ENCODE assay signal across 8 cellular contexts in genomic region chr22:42071508-42071907, GRCh38. TPM values are rescaled to one million over a fixed set of nuclear protein-coding genes. Genes with fewer than 3 reads are reported as not detected.
DNase-seq lines count a peak whose midpoint lies in the region; ATAC-seq and TF ChIP-seq lines count a peak whose summit lies in the region.
"Not testable (repeated sequence)": the region's sequence is repeated elsewhere in the genome, so short reads cannot be mapped to it uniquely, and the experiment has no call there.

No MANE protein-coding gene starts in this region.

- H3K4me1 Mint-ChIP-seq in CD4-positive, CD25-positive, alpha-beta regulatory T cell: peaks cover 0 to 54% (median 26%) of the 10 kb centered on the region in 4 donors
- H3K4me1 Mint-ChIP-seq in WTC11: peaks cover 40% of the 10 kb centered on the region
- H3K4me1 Mint-ChIP-seq in endodermal cell: not testable (repeated sequence)

- CTCF ChIA-PET in WTC11 (lab: Charles Lee): interaction anchor here (1.0 to 2.8 kb wide), 3 partner anchors 19 to 372 kb away, joined by 3 to 22 read pairs (median 4); partner anchors contain the start of genes NDUFA6 and SMIM45

- H3K79me1 ChIP-seq in neuronal stem cell (ENCODE audit: low read depth, low read length): not testable (repeated sequence)

- not testable (repeated sequence) for H2AFZ ChIP-seq in Karpas-422 (ENCODE audit: low read length); neuronal stem cell (ENCODE audit: low read length)

- not testable (repeated sequence) for H3K14ac ChIP-seq in neuronal stem cell (ENCODE audit: low read length)

- H3K4ac ChIP-seq in neuronal stem cell (ENCODE audit: low read length): not testable (repeated sequence)

- not testable (repeated sequence) for H3K23ac ChIP-seq in neuronal stem cell (ENCODE audit: low read depth, low read length, poor library complexity)

- H2BK5ac ChIP-seq in neuronal stem cell (ENCODE audit: low read length): not testable (repeated sequence)

- not testable (repeated sequence) for H3K36me3 Mint-ChIP-seq in CD4-positive, CD25-positive, alpha-beta regulatory T cell
- H3K36me3 Mint-ChIP-seq in WTC11 (peaks cover 12% of the 10 kb centered on the region), endodermal cell (ENCODE audit: low read depth) (peaks cover 18% of the 10 kb centered on the region)

- H3K4me2 ChIP-seq in Karpas-422 (ENCODE audit: low read depth, low read length, poor library complexity, severe bottlenecking) (peak overlapping the region; percentile 94), neuronal stem cell (ENCODE audit: insufficient read depth, low read length, poor library complexity, severe bottlenecking) (peak overlapping the region; percentile 83)

- H4K91ac ChIP-seq in neuronal stem cell (ENCODE audit: low read depth, low read length, poor library complexity): not testable (repeated sequence)

- not testable (repeated sequence) for H4K20me1 ChIP-seq in Karpas-422 (ENCODE audit: insufficient read depth, low read depth, low read length)

- POLR2A ChIA-PET in WTC11 (lab: Charles Lee): interaction anchor here (0.6 to 2.8 kb wide), 3 partner anchors 19 to 141 kb away, joined by 6 to 10 read pairs (median 6); partner anchors contain the start of genes CENPM and NDUFA6

- H3K27me3 Mint-ChIP-seq in CD4-positive, CD25-positive, alpha-beta regulatory T cell; endodermal cell (ENCODE audit: insufficient read depth): not testable (repeated sequence)
- H3K27me3 Mint-ChIP-seq in WTC11 (ENCODE audit: low read depth): peaks cover 28% of the 10 kb centered on the region

- H3K27ac Mint-ChIP-seq in CD4-positive, CD25-positive, alpha-beta regulatory T cell: peak overlapping the region; percentile 57 to 96 (median 96)
- H3K27ac Mint-ChIP-seq in WTC11, endodermal cell: not testable (repeated sequence)

- not testable (repeated sequence) for ATAC-seq in CD4-positive, CD25-positive, alpha-beta regulatory T cell (ENCODE audit: low read depth in 2 of 2); WTC11

- H3K36me3 ChIP-seq in CD4-positive, CD25-positive, alpha-beta regulatory T cell (ENCODE audit: control insufficient read depth, insufficient read depth, low read length); Karpas-422 (ENCODE audit: insufficient read depth, low read length); endodermal cell (ENCODE audit: control insufficient read depth, insufficient read depth, low read length): not testable (repeated sequence)
- H3K36me3 ChIP-seq in neuronal stem cell (replicated peaks in 1 of 2; ENCODE audit: control insufficient read depth in 2 of 2, insufficient read depth in 2 of 2, low read length in 2 of 2) (peaks cover 11 to 19% of the 10 kb centered on the region in 2 donors), subcutaneous abdominal adipose tissue (ENCODE audit: control insufficient read depth in 5 of 5, insufficient read depth in 5 of 5, low read length in 5 of 5) (peaks cover 0 to 25% (median 20%) of the 10 kb centered on the region in 5 donors)

- H2BK15ac ChIP-seq in neuronal stem cell (ENCODE audit: low read length): not testable (repeated sequence)

- WGBS in endodermal cell (ENCODE audit: insufficient coverage in 1 of 2, insufficient read length in 1 of 2), 2 experiments: 86 to 97% methylated on average over 5 to 7 of the region's 7 CpGs
- WGBS in neuronal stem cell (ENCODE audit: extremely low coverage in 2 of 2, insufficient read length in 2 of 2, insufficient replicate concordance in 1 of 2), 2 donors: no CpG with 5 or more reads among the region's 7 CpGs

- H3K9me2 ChIP-seq in Karpas-422 (replicated peaks; ENCODE audit: insufficient read depth, low read length): not testable (repeated sequence)

- not testable (repeated sequence) for H2BK12ac ChIP-seq in neuronal stem cell (ENCODE audit: low read length)

- H4K8ac ChIP-seq in neuronal stem cell (ENCODE audit: low read depth, low read length): not testable (repeated sequence)

- DNase-seq in CD4-positive, CD25-positive, alpha-beta regulatory T cell; Karpas-422; WTC11 (ENCODE audit: low spot score); endodermal cell; neuronal stem cell (ENCODE audit: low spot score): not testable (repeated sequence)

- H3K4me3 Mint-ChIP-seq in CD4-positive, CD25-positive, alpha-beta regulatory T cell: peak overlapping the region; percentile 90 to 95 (median 94)
- H3K4me3 Mint-ChIP-seq in WTC11 (peak overlapping the region; percentile 72; the same call in 1 of the 2 replicates), endodermal cell (peak overlapping the region; percentile 67)

- H3K9me3 Mint-ChIP-seq in CD4-positive, CD25-positive, alpha-beta regulatory T cell; WTC11; endodermal cell: not testable (repeated sequence)

- not testable (repeated sequence) for H3K79me2 ChIP-seq in Karpas-422 (ENCODE audit: low read length)

- not testable (repeated sequence) for H2BK120ac ChIP-seq in neuronal stem cell (ENCODE audit: low read depth, low read length)

- peaks cover 56% of the 10 kb centered on the region for H3K4me1 ChIP-seq in CD4-positive, CD25-positive, alpha-beta regulatory T cell (ENCODE audit: control insufficient read depth, insufficient read depth, low read length, poor library complexity, severe bottlenecking)
- peaks cover 21% of the 10 kb centered on the region for H3K4me1 ChIP-seq in Karpas-422 (ENCODE audit: low read length)
- H3K4me1 ChIP-seq in endodermal cell (ENCODE audit: control insufficient read depth, insufficient read depth, low read length): not testable (repeated sequence)
- peaks cover 10 to 11% of the 10 kb centered on the region in 2 donors for H3K4me1 ChIP-seq in neuronal stem cell (ENCODE audit: control insufficient read depth in 2 of 2, insufficient read depth in 1 of 2, low read depth in 1 of 2, low read length in 2 of 2)
- peaks cover 9 to 46% (median 42%) of the 10 kb centered on the region in 5 donors for H3K4me1 ChIP-seq in subcutaneous abdominal adipose tissue (ENCODE audit: control insufficient read depth in 5 of 5, insufficient read depth in 5 of 5, low read length in 5 of 5)

- peak overlapping the region; percentile 80 for H3K9ac ChIP-seq in Karpas-422 (ENCODE audit: low read length)
- H3K9ac ChIP-seq in endodermal cell (ENCODE audit: extremely low read depth, low read length, poor library complexity, severe bottlenecking); neuronal stem cell (ENCODE audit: low read depth, low read length, poor library complexity): not testable (repeated sequence)
- peak overlapping the region; percentile 72 to 84 (median 80) for H3K9ac ChIP-seq in subcutaneous abdominal adipose tissue (ENCODE audit: low read length in 5 of 5)

- H3K27ac ChIP-seq in CD4-positive, CD25-positive, alpha-beta regulatory T cell (ENCODE audit: insufficient read depth, low read length, poor library complexity, severe bottlenecking): peak overlapping the region; percentile 85
- H3K27ac ChIP-seq in Karpas-422 (ENCODE audit: low read length); endodermal cell (ENCODE audit: low read depth, low read length); neuronal stem cell (replicated peaks; ENCODE audit: low read length): not testable (repeated sequence)
- H3K27ac ChIP-seq in angular gyrus (ENCODE audit: low read depth, low read length): peak overlapping the region; percentile 92
- H3K27ac ChIP-seq in layer of hippocampus (ENCODE audit: low read depth, low read length): peak overlapping the region; percentile 86
- H3K27ac ChIP-seq in subcutaneous abdominal adipose tissue (ENCODE audit: low read depth, low read length): peak overlapping the region; percentile 69

- not testable (repeated sequence) for H3K9me3 ChIP-seq in CD4-positive, CD25-positive, alpha-beta regulatory T cell (ENCODE audit: control insufficient read depth in 2 of 2, low read length in 2 of 2); Karpas-422 (ENCODE audit: low read length); endodermal cell (ENCODE audit: control insufficient read depth, low read length); subcutaneous abdominal adipose tissue (ENCODE audit: control insufficient read depth in 5 of 5, low read length in 5 of 5)
- H3K9me3 ChIP-seq in neuronal stem cell (replicated peaks in 1 of 2; ENCODE audit: control insufficient read depth in 2 of 2, insufficient read depth in 1 of 2, low read depth in 1 of 2, low read length in 2 of 2): peaks cover 0 to 12% of the 10 kb centered on the region in 2 donors

- H3K18ac ChIP-seq in neuronal stem cell (ENCODE audit: low read length): not testable (repeated sequence)

- not testable (repeated sequence) for TF ChIP-seq CTCF in WTC11 (IDR thresholded peaks at IDR 0.05); endodermal cell (conservative IDR thresholded peaks at IDR 0.05)

- H2AK5ac ChIP-seq in neuronal stem cell (ENCODE audit: low read depth, low read length): not testable (repeated sequence)

- peak overlapping the region; percentile 75 for H3K4me3 ChIP-seq in CD4-positive, CD25-positive, alpha-beta regulatory T cell (ENCODE audit: low read depth, low read length)
- peak overlapping the region; percentile 76 for H3K4me3 ChIP-seq in Karpas-422 (ENCODE audit: low read length)
- not testable (repeated sequence) for H3K4me3 ChIP-seq in endodermal cell (ENCODE audit: low read length)
- peak overlapping the region in 1 of 2 donors; percentile 58 for H3K4me3 ChIP-seq in neuronal stem cell (ENCODE audit: low read length in 2 of 2)
- H3K4me3 ChIP-seq in subcutaneous abdominal adipose tissue (ENCODE audit: low read depth in 1 of 5, low read length in 5 of 5): peak overlapping the region in 4 of 5 donors; percentile 65 to 83 (median 78)

- not testable (repeated sequence) for H3K27me3 ChIP-seq in CD4-positive, CD25-positive, alpha-beta regulatory T cell (ENCODE audit: control insufficient read depth, insufficient read depth, low read length); Karpas-422 (ENCODE audit: low read length); endodermal cell (ENCODE audit: control insufficient read depth, insufficient read depth, low read length, poor library complexity, severe bottlenecking); layer of hippocampus (ENCODE audit: control insufficient read depth, insufficient read depth, low read length); neuronal stem cell (ENCODE audit: control insufficient read depth in 3 of 3, insufficient read depth in 3 of 3, low read depth in 1 of 3, low read length in 3 of 3); subcutaneous abdominal adipose tissue (ENCODE audit: control insufficient read depth in 5 of 5, insufficient read depth in 4 of 5, low read length in 5 of 5)

RNA-seq across cellular contexts. Expression of gene NAGA, which starts 0.9 kb away (rescaled TPM):
- total RNA-seq in CD4-positive, CD25-positive, alpha-beta regulatory T cell: 12.7 TPM
- 10 to 100 TPM; 17.9 to 29.0 (median 26.0) TPM for polyA plus RNA-seq in CD4-positive, CD25-positive, alpha-beta regulatory T cell
- total RNA-seq in Karpas-422 (2014; rRNA removed; shearing (Covaris generic); ENCODE audit: low replicate concordance): 19.3 and 26.1 TPM in 2 replicates
- total RNA-seq in WTC11 (2021): 19.4 to 22.8 TPM (median 22.3 TPM) in 3 replicates
- 10 to 100 TPM; 19.2 to 25.4 TPM for total RNA-seq in endodermal cell
- 26.3 TPM for polyA plus RNA-seq in endodermal cell (2013, experiment 1 of 2)
- 27.6 TPM for polyA plus RNA-seq in endodermal cell (2013, experiment 2 of 2)
- polyA plus RNA-seq in neuronal stem cell (2013, experiment 1 of 2): 12.9 TPM
- 12.6 TPM for polyA plus RNA-seq in neuronal stem cell (2013, experiment 2 of 2)

RNA-seq across cellular contexts. Expression of gene PHETA2, which starts 2.5 kb away (rescaled TPM):
- total RNA-seq in CD4-positive, CD25-positive, alpha-beta regulatory T cell: 1.8 TPM
- 1 to 10 TPM; 1.5 to 2.6 (median 2.1) TPM for polyA plus RNA-seq in CD4-positive, CD25-positive, alpha-beta regulatory T cell
- not detected in 2 replicates for total RNA-seq in Karpas-422 (2014; rRNA removed; shearing (Covaris generic); ENCODE audit: low replicate concordance)
- total RNA-seq in WTC11 (2021) (5.7 to 7.1 TPM (median 6.3 TPM) in 3 replicates), endodermal cell (1 to 10 TPM; 8.1 to 9.0 TPM)
- 2.6 TPM for polyA plus RNA-seq in endodermal cell (2013, experiment 1 of 2)
- polyA plus RNA-seq in endodermal cell (2013, experiment 2 of 2): 2.5 TPM
- polyA plus RNA-seq in neuronal stem cell (2013, experiment 1 of 2): 2.5 TPM
- 2.4 TPM for polyA plus RNA-seq in neuronal stem cell (2013, experiment 2 of 2)

RNA-seq across cellular contexts. Expression of gene SMDT1, which starts 8.0 kb away (rescaled TPM):
- 77.0 TPM for total RNA-seq in CD4-positive, CD25-positive, alpha-beta regulatory T cell
- 100 to 1,000 TPM; 114 to 263 (median 154) TPM for polyA plus RNA-seq in CD4-positive, CD25-positive, alpha-beta regulatory T cell
- total RNA-seq in Karpas-422 (2014; rRNA removed; shearing (Covaris generic); ENCODE audit: low replicate concordance): 12.6 and 35.9 TPM in 2 replicates
- total RNA-seq in WTC11 (2021): 39.9 to 50.6 TPM (median 49.6 TPM) in 3 replicates
- total RNA-seq in endodermal cell: 10 to 100 TPM; 29.5 to 41.3 TPM
- 78.4 TPM for polyA plus RNA-seq in endodermal cell (2013, experiment 1 of 2)
- polyA plus RNA-seq in endodermal cell (2013, experiment 2 of 2): 71.9 TPM
- 31.6 TPM for polyA plus RNA-seq in neuronal stem cell (2013, experiment 1 of 2)
- polyA plus RNA-seq in neuronal stem cell (2013, experiment 2 of 2): 30.7 TPM

RNA-seq across cellular contexts. Expression of gene NDUFA6, which starts 19.1 kb away (rescaled TPM):
- 60.2 TPM for total RNA-seq in CD4-positive, CD25-positive, alpha-beta regulatory T cell
- polyA plus RNA-seq in CD4-positive, CD25-positive, alpha-beta regulatory T cell: 100 to 1,000 TPM; 143 to 216 (median 165) TPM
- 32.8 and 44.7 TPM in 2 replicates for total RNA-seq in Karpas-422 (2014; rRNA removed; shearing (Covaris generic); ENCODE audit: low replicate concordance)
- total RNA-seq in WTC11 (2021) (84.6 to 90.8 TPM (median 85.9 TPM) in 3 replicates), endodermal cell (100 to 1,000 TPM in 1 of 2 donors, 10 to 100 TPM in 1; 83.4 to 103 TPM)
- 109 TPM for polyA plus RNA-seq in endodermal cell (2013, experiment 1 of 2)
- polyA plus RNA-seq in endodermal cell (2013, experiment 2 of 2): 122 TPM
- polyA plus RNA-seq in neuronal stem cell (2013, experiment 1 of 2): 144 TPM
- polyA plus RNA-seq in neuronal stem cell (2013, experiment 2 of 2): 142 TPM

RNA-seq across cellular contexts. Expression of gene CYP2D6, which starts 59.1 kb away (rescaled TPM):
- 9.0 TPM for total RNA-seq in CD4-positive, CD25-positive, alpha-beta regulatory T cell
- under 1 TPM in 2 of 4 donors, not detected in 2; 0.17 to 0.26 TPM for polyA plus RNA-seq in CD4-positive, CD25-positive, alpha-beta regulatory T cell
- total RNA-seq in Karpas-422 (2014; rRNA removed; shearing (Covaris generic); ENCODE audit: low replicate concordance): 2.9 and 7.4 TPM in 2 replicates
- total RNA-seq in WTC11 (2021) (1.4 to 1.7 TPM (median 1.6 TPM) in 3 replicates), endodermal cell (10 to 100 TPM in 1 of 2 donors, 1 to 10 TPM in 1; 5.6 to 10.9 TPM)
- polyA plus RNA-seq in endodermal cell (2013, experiment 1 of 2): 1.8 TPM
- 2.5 TPM for polyA plus RNA-seq in endodermal cell (2013, experiment 2 of 2)
- polyA plus RNA-seq in neuronal stem cell (2013, experiment 1 of 2): 0.29 TPM
- polyA plus RNA-seq in neuronal stem cell (2013, experiment 2 of 2): 0.29 TPM
